4 cellular contexts compared by ENCODE assay signal in the genomic region with DNA sequence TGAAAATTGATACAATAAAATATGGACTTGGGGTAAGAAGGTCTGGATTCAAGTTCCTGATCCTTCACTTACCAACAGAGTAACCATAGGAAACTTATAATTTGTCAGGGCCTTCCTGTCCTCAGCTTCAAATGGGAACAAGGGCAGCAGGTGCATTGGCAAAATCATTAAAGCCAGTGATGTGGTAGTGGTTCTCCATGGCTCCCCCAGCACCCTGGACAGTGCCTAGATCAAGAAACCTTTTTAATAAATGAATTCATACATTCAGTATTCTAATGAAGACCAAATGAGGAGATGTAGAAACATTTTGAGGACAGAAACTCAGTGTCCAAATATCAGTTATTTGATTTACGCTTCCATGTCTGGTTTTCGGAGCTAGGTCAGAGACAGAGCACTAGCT. TPM values are rescaled to one million over a fixed set of nuclear protein-coding genes. Genes with fewer than 3 reads are reported as not detected.
"Had no signal": no experiment of that assay in that cellular context is flagged by ENCODE, and none has a peak within 500 bp of the region (broad histone marks: within the 10 kb centered on the region; RNA-seq: fewer than 3 reads in every experiment).

No MANE protein-coding gene starts in this region.

- ATAC-seq: GM12878 had no signal

- DNase-seq: GDM1, GF-D8 had no signal

- H3K4me3 ChIP-seq: GM12878 had no signal

RNA-seq across cellular contexts. Expression of gene SPATA19, which starts 51.1 kb away (rescaled TPM):
- total RNA-seq: G401, GM12878 had no signal
- polyA plus RNA-seq: GM12878 had no signal
